ENCODE assay signal across 17 cellular contexts in the genomic region with DNA sequence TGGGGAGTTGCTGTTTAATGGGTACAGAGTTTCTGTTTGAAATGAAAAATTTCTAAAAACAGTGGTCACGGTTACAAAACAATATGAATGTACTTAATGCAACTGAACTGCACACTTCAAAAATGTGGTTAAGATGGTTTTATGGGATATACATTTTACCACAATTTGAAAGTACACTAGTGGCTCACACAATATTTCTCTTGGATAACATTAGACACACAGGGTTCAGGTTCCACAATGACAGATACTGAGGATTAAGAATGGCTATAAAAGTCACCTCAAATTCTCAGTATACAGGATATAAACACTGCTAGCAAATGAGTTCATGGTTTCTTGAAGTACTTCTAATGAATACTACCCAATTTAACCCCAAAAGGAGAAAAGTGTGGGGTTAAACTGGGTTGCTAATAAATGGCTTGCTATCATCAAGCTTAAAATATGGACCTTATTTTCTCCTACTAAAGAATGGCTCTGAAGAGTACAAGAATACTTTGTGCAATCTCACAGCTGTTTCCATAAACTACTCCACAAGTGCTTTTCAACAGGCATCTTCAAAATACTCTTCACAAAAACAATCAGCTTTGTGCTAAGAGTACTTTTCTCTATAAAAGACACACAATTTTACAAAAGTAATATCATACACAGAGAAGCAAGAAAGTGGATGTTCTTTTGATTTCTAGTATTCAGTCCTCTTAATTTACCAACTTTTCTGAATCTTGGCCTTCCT.
DNase-seq lines count a peak whose midpoint lies in the region; ATAC-seq and TF ChIP-seq lines count a peak whose summit lies in the region.
"Had no signal": no experiment of that assay in that cellular context is flagged by ENCODE, and none has a peak within 500 bp of the region (broad histone marks: within the 10 kb centered on the region; RNA-seq: fewer than 3 reads in every experiment).

No MANE protein-coding gene starts in this region.

- no peaks in the 10 kb centered on the region for H3K36me3 ChIP-seq in cardiac muscle cell
- H3K36me3 ChIP-seq: left ventricle myocardium inferior had no signal

- H3K27ac ChIP-seq in cardiac muscle cell = peak overlapping the region; percentile 10
- no peak overlapping the region for H3K27ac ChIP-seq in RWPE1
- H3K27ac ChIP-seq: left ventricle myocardium inferior had no signal

- H3K27me3 ChIP-seq in cardiac muscle cell = no peaks in the 10 kb centered on the region

- no peaks in the 10 kb centered on the region for H3K9me3 Mint-ChIP-seq in activated CD4-positive, alpha-beta memory T cell treated with anti-CD3 and anti-CD28 coated beads, Interleukin-2, amount 10 ng/mL, durations not matched to agents 7 days and 5 days
- H3K9me3 Mint-ChIP-seq in mesothelial cell of epicardium = peaks cover 6% of the 10 kb centered on the region
- no peaks in the 10 kb centered on the region for H3K9me3 Mint-ChIP-seq in Calu3 (ENCODE audit: low read depth, unreplicated experiment)

- no peak overlapping the region for H3K4me3 ChIP-seq in cardiac muscle cell
- H3K4me3 ChIP-seq: left ventricle myocardium inferior had no signal

- POLR2A ChIA-PET in activated CD4-positive, alpha-beta memory T cell treated with anti-CD3 and anti-CD28 coated beads, Interleukin-2, amount 10 ng/mL, durations not matched to agents 7 days and 5 days (lab: Charles Lee) = interaction anchor here (1.1 to 4.2 kb wide), 6 partner anchors 13 to 355 kb away, joined by 3 to 31 read pairs (median 6); partner anchors contain the start of gene KMT2E
- POLR2A ChIA-PET in RWPE1 (lab: Yijun Ruan, JAX; ENCODE audit: low non-redundant PET) = no interaction called here

- ATAC-seq in Right ventricle myocardium superior (ENCODE audit: poor library complexity) = no peak
- ATAC-seq: naive thymus-derived CD4-positive, alpha-beta T cell had no signal

- no peaks in the 10 kb centered on the region for H3K27me3 Mint-ChIP-seq in activated CD4-positive, alpha-beta memory T cell treated with anti-CD3 and anti-CD28 coated beads, Interleukin-2, amount 10 ng/mL, durations not matched to agents 7 days and 5 days
- H3K27me3 Mint-ChIP-seq in mesothelial cell of epicardium (ENCODE audit: low read depth) = no peaks in the 10 kb centered on the region
- H3K27me3 Mint-ChIP-seq in Calu3 (ENCODE audit: unreplicated experiment) = no peaks in the 10 kb centered on the region
- H3K27me3 Mint-ChIP-seq: naive thymus-derived CD4-positive, alpha-beta T cell had no signal

- peaks cover 11% of the 10 kb centered on the region for H3K4me1 ChIP-seq in cardiac muscle cell (ENCODE audit: low read depth)

- no peak for DNase-seq in cardiac muscle cell (ENCODE audit: low read depth in 1 of 2, low spot score in 1 of 2)
- DNase-seq in Right ventricle myocardium superior = no peak
- no peak for DNase-seq in activated CD4-positive, alpha-beta memory T cell treated with anti-CD3 and anti-CD28 coated beads, Interleukin-2, amount 10 ng/mL, durations not matched to agents 7 days and 5 days
- no peak for DNase-seq in mesothelial cell of epicardium (ENCODE audit: low spot score in 2 of 2, unreplicated experiment in 2 of 2)
- no peak for DNase-seq in RWPE1 (ENCODE audit: low spot score)
- DNase-seq in HT-29 (ENCODE audit: low spot score) = no peak
- no peak for DNase-seq in Calu3
- no peak for DNase-seq in SHP77 (lab: John Stamatoyannopoulos, UW)
- DNase-seq: activated CD8-positive, alpha-beta memory T cell treated with anti-CD3 and anti-CD28 coated beads for 24 hours; central memory CD4-positive, alpha-beta T cell; H7; left ventricle myocardium inferior; naive thymus-derived CD4-positive, alpha-beta T cell; NCI-H1436; stimulated activated CD4-positive, alpha-beta T cell treated with anti-CD3 and anti-CD28 coated beads, Interleukin-2, amount 100 ng/mL, for 24 hours; stimulated activated CD8-positive, alpha-beta memory T cell treated with anti-CD3 and anti-CD28 coated beads, Interleukin-4, amount 100 ng/mL, for 48 hours; trophoblast cell had no signal

- no peak overlapping the region for H3K4me3 Mint-ChIP-seq in activated CD4-positive, alpha-beta memory T cell treated with anti-CD3 and anti-CD28 coated beads, Interleukin-2, amount 10 ng/mL, durations not matched to agents 7 days and 5 days
- H3K4me3 Mint-ChIP-seq in mesothelial cell of epicardium (no peak overlapping the region), Calu3 (ENCODE audit: low read depth, unreplicated experiment) (no peak overlapping the region)

- peaks cover 55% of the 10 kb centered on the region for H3K4me1 Mint-ChIP-seq in activated CD4-positive, alpha-beta memory T cell treated with anti-CD3 and anti-CD28 coated beads, Interleukin-2, amount 10 ng/mL, durations not matched to agents 7 days and 5 days
- H3K4me1 Mint-ChIP-seq in mesothelial cell of epicardium (no peaks in the 10 kb centered on the region), Calu3 (ENCODE audit: low read depth, unreplicated experiment) (peaks cover 5% of the 10 kb centered on the region)

- TF ChIP-seq CTCF in cardiac muscle cell (IDR thresholded peaks at IDR 0.05; ENCODE audit: low read depth, low read length) = no peak
- TF ChIP-seq CTCF in mesothelial cell of epicardium (IDR thresholded peaks at IDR 0.05; ENCODE audit: unreplicated experiment) = no peak
- no peak for TF ChIP-seq CTCF in RWPE1 (conservative IDR thresholded peaks at IDR 0.05; ENCODE audit: low read depth)
- TF ChIP-seq CTCF in Calu3 (IDR thresholded peaks at IDR 0.05; ENCODE audit: unreplicated experiment) = no peak

- no peaks in the 10 kb centered on the region for H3K9me3 ChIP-seq in cardiac muscle cell (ENCODE audit: low read depth)
- H3K9me3 ChIP-seq: left ventricle myocardium inferior had no signal

- intact Hi-C loops in Right ventricle myocardium superior (cut with DNase I) = no loop called here
- intact Hi-C loops in Calu3 (cut with micrococcal nuclease; ENCODE audit: unreplicated experiment) = no loop called here

- peaks cover 11% of the 10 kb centered on the region for H3K36me3 Mint-ChIP-seq in activated CD4-positive, alpha-beta memory T cell treated with anti-CD3 and anti-CD28 coated beads, Interleukin-2, amount 10 ng/mL, durations not matched to agents 7 days and 5 days (ENCODE audit: low read depth)
- H3K36me3 Mint-ChIP-seq in mesothelial cell of epicardium (peaks cover 3% of the 10 kb centered on the region), Calu3 (ENCODE audit: insufficient read depth, unreplicated experiment) (peaks cover 4% of the 10 kb centered on the region)

- H3K27ac Mint-ChIP-seq in activated CD4-positive, alpha-beta memory T cell treated with anti-CD3 and anti-CD28 coated beads, Interleukin-2, amount 10 ng/mL, durations not matched to agents 7 days and 5 days = peak overlapping the region; percentile 81
- peak overlapping the region; percentile 61 for H3K27ac Mint-ChIP-seq in mesothelial cell of epicardium
- no peak overlapping the region for H3K27ac Mint-ChIP-seq in Calu3 (ENCODE audit: unreplicated experiment)

- CTCF ChIA-PET in activated CD4-positive, alpha-beta memory T cell treated with anti-CD3 and anti-CD28 coated beads, Interleukin-2, amount 10 ng/mL, durations not matched to agents 7 days and 5 days (lab: Charles Lee) = interaction anchor here (1.0 to 1.4 kb wide), 2 partner anchors 12 to 13 kb away, joined by 3 read pairs; no protein-coding TSS in a partner anchor
- CTCF ChIA-PET in RWPE1 (lab: Yijun Ruan, JAX) = interaction anchor here (0.6 kb wide), 1 partner anchor 38 kb away, joined by 4 read pairs; no protein-coding TSS in a partner anchor
- CTCF ChIA-PET in Calu3 (lab: Charles Lee) = interaction anchor here (0.6 kb wide), 1 partner anchor 22 kb away, joined by 4 read pairs; no protein-coding TSS in a partner anchor

- BruUV-seq in Calu3 (replicated peaks; lab: Mats Ljungman, UMichigan) = no TSS peak
